ENCODE assay signal across 14 cellular contexts in the genomic region with DNA sequence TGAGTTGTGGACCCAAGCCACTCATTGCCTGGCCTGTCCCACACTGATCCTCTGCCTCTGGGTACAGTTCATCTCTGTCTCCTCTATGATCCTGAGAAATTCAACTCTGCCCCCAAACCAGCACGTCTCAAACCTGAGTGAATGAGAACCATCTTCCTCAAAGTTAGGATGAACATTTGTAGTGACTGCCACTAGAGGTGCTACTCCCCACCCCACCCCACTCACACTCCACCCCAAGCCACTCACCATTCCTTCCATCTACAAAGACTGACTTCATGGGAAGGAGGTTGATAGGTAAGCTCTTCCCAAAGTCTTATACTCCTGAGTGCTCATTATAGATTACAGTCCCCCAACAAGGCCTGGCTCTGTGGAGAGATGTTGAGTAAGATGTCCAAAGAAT. TPM values are rescaled to one million over a fixed set of nuclear protein-coding genes. Genes with fewer than 3 reads are reported as not detected.
A peak's percentile ranks its signal among the peaks of the same experiment; 100 is the strongest.
DNase-seq lines count a peak whose midpoint lies in the region; ATAC-seq, FAIRE-seq and TF ChIP-seq lines count a peak whose summit lies in the region.
"Had no signal": no experiment of that assay in that cellular context is flagged by ENCODE, and none has a peak within 500 bp of the region (broad histone marks: within the 10 kb centered on the region; RNA-seq: fewer than 3 reads in every experiment).

No MANE protein-coding gene starts in this region.

- H3K9ac ChIP-seq in kidney (ENCODE audit: low read length in 2 of 2) = no peak overlapping the region

- no peak overlapping the region for H3K27ac Mint-ChIP-seq in WTC11
- H3K27ac Mint-ChIP-seq: activated CD8-positive, alpha-beta memory T cell treated with anti-CD3 and anti-CD28 coated beads, Interleukin-2, amount 10 ng/mL, durations not matched to agents 7 days and 5 days had no signal

- CTCF ChIA-PET in WTC11 (lab: Charles Lee) = interaction anchor here (1.3 to 1.4 kb wide), 2 partner anchors 33 to 387 kb away, joined by 3 to 4 read pairs; no protein-coding TSS in a partner anchor

- no peaks in the 10 kb centered on the region for H3K27me3 ChIP-seq in prostate gland (replicated peaks; ENCODE audit: insufficient read depth)

- intact Hi-C loops in prostate gland (cut with DNase I) (no loop called here), kidney (cut with DNase I) (no loop called here)

- H3K4me1 ChIP-seq in prostate gland (replicated peaks) (peaks cover 5% of the 10 kb centered on the region), kidney (ENCODE audit: control insufficient read depth in 1 of 2, insufficient read depth in 1 of 2, low read depth in 1 of 2, low read length in 2 of 2) (no peaks in the 10 kb centered on the region)

- no peaks in the 10 kb centered on the region for H3K4me1 Mint-ChIP-seq in WTC11

- H3K4me3 Mint-ChIP-seq in WTC11 = no peak overlapping the region
- H3K4me3 Mint-ChIP-seq: activated CD8-positive, alpha-beta memory T cell treated with anti-CD3 and anti-CD28 coated beads, Interleukin-2, amount 10 ng/mL, durations not matched to agents 7 days and 5 days had no signal

- WGBS in prostate gland = 85% methylated on average over 1 of the region's 1 CpG

- H3K36me3 ChIP-seq in prostate gland (no peaks in the 10 kb centered on the region), kidney (ENCODE audit: control insufficient read depth in 1 of 2, insufficient read depth in 2 of 2, low read length in 2 of 2) (no peaks in the 10 kb centered on the region)

- ATAC-seq in WTC11 (peak; percentile 61), GM21528 (IDR thresholded peaks at IDR 0.05; ENCODE audit: low FRiP score, unreplicated experiment) (no peak)
- ATAC-seq: activated CD8-positive, alpha-beta memory T cell treated with anti-CD3 and anti-CD28 coated beads, Interleukin-2, amount 10 ng/mL, durations not matched to agents 7 days and 5 days; right cardiac atrium had no signal

- H3K9me3 ChIP-seq in prostate gland (no peaks in the 10 kb centered on the region), kidney (ENCODE audit: control insufficient read depth in 1 of 2, low read length in 2 of 2) (no peaks in the 10 kb centered on the region)

- POLR2A ChIA-PET in WTC11 (lab: Charles Lee) = no interaction called here

- peak overlapping the region; percentile 17 to 44 for H3K27ac ChIP-seq in prostate gland
- no peak overlapping the region for H3K27ac ChIP-seq in kidney (ENCODE audit: low read depth in 2 of 2, low read length in 2 of 2)

- no peaks in the 10 kb centered on the region for H3K27me3 Mint-ChIP-seq in WTC11 (ENCODE audit: low read depth)
- H3K27me3 Mint-ChIP-seq: activated CD8-positive, alpha-beta memory T cell treated with anti-CD3 and anti-CD28 coated beads, Interleukin-2, amount 10 ng/mL, durations not matched to agents 7 days and 5 days had no signal

- TF ChIP-seq POLR2A in prostate gland (IDR thresholded peaks at IDR 0.05) = no peak

- FAIRE-seq in kidney (lab: Jason Lieb, UNC) = no peak

- no peak overlapping the region for H3K4me3 ChIP-seq in prostate gland
- H3K4me3 ChIP-seq in kidney (ENCODE audit: low read length in 2 of 2) = no peak overlapping the region

- peaks cover 21% of the 10 kb centered on the region for H3K9me3 Mint-ChIP-seq in WTC11

- DNase-seq in GM03348 (ENCODE audit: low spot score) (peak; percentile 13), HCEC 1CT (peak; percentile 31), WTC11 (ENCODE audit: low spot score) (no peak), prostate gland (ENCODE audit: low spot score) (no peak), kidney (no peak), NCI-H2081 treated with DMSO at 0.1 percent for 48 hours (lab: John Stamatoyannopoulos, UW) (no peak)
- DNase-seq in effector CD8-positive, alpha-beta T cell (lab: John Stamatoyannopoulos, UW) = no peak
- DNase-seq: activated CD8-positive, alpha-beta memory T cell treated with anti-CD3 and anti-CD28 coated beads, Interleukin-2, amount 10 ng/mL, durations not matched to agents 7 days and 5 days; amniotic stem cell; midbrain; NCI-H2029 treated with DMSO at 0.1 percent for 48 hours; right cardiac atrium; T-helper 9 cell had no signal

- TF ChIP-seq CTCF in WTC11 (IDR thresholded peaks at IDR 0.05) = no peak
- no peak for TF ChIP-seq CTCF in prostate gland (IDR thresholded peaks at IDR 0.05)
- TF ChIP-seq CTCF in kidney (IDR thresholded peaks at IDR 0.05; ENCODE audit: borderline replicate concordance, extremely low read depth, insufficient read depth) = no peak

- peaks cover 10% of the 10 kb centered on the region for H3K36me3 Mint-ChIP-seq in WTC11

TF ChIP-seq in WTC11, 78 proteins besides CTCF, POLR2A, EP300 and RAD21 (continues in another document):
- no peak for TF ChIP-seq RELA (CRISPR knock-in tag; IDR thresholded peaks at IDR 0.05; ENCODE audit: borderline replicate concordance)
- TF ChIP-seq, protein P1, sequence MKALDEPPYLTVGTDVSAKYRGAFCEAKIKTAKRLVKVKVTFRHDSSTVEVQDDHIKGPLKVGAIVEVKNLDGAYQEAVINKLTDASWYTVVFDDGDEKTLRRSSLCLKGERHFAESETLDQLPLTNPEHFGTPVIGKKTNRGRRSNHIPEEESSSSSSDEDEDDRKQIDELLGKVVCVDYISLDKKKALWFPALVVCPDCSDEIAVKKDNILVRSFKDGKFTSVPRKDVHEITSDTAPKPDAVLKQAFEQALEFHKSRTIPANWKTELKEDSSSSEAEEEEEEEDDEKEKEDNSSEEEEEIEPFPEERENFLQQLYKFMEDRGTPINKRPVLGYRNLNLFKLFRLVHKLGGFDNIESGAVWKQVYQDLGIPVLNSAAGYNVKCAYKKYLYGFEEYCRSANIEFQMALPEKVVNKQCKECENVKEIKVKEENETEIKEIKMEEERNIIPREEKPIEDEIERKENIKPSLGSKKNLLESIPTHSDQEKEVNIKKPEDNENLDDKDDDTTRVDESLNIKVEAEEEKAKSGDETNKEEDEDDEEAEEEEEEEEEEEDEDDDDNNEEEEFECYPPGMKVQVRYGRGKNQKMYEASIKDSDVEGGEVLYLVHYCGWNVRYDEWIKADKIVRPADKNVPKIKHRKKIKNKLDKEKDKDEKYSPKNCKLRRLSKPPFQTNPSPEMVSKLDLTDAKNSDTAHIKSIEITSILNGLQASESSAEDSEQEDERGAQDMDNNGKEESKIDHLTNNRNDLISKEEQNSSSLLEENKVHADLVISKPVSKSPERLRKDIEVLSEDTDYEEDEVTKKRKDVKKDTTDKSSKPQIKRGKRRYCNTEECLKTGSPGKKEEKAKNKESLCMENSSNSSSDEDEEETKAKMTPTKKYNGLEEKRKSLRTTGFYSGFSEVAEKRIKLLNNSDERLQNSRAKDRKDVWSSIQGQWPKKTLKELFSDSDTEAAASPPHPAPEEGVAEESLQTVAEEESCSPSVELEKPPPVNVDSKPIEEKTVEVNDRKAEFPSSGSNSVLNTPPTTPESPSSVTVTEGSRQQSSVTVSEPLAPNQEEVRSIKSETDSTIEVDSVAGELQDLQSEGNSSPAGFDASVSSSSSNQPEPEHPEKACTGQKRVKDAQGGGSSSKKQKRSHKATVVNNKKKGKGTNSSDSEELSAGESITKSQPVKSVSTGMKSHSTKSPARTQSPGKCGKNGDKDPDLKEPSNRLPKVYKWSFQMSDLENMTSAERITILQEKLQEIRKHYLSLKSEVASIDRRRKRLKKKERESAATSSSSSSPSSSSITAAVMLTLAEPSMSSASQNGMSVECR (CRISPR knock-in tag; IDR thresholded peaks at IDR 0.05; ENCODE audit: borderline replicate concordance) = no peak
- no peak for TF ChIP-seq TCF7 (CRISPR knock-in tag; IDR thresholded peaks at IDR 0.05; ENCODE audit: low read depth)
- no peak for TF ChIP-seq PRRX2 (CRISPR knock-in tag; IDR thresholded peaks at IDR 0.05)
- TF ChIP-seq ETV6 (CRISPR knock-in tag; IDR thresholded peaks at IDR 0.05) = no peak
- TF ChIP-seq, protein P2, sequence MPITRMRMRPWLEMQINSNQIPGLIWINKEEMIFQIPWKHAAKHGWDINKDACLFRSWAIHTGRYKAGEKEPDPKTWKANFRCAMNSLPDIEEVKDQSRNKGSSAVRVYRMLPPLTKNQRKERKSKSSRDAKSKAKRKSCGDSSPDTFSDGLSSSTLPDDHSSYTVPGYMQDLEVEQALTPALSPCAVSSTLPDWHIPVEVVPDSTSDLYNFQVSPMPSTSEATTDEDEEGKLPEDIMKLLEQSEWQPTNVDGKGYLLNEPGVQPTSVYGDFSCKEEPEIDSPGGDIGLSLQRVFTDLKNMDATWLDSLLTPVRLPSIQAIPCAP (CRISPR knock-in tag; IDR thresholded peaks at IDR 0.05) = no peak
- TF ChIP-seq, protein P3, sequence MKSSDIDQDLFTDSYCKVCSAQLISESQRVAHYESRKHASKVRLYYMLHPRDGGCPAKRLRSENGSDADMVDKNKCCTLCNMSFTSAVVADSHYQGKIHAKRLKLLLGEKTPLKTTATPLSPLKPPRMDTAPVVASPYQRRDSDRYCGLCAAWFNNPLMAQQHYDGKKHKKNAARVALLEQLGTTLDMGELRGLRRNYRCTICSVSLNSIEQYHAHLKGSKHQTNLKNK (CRISPR knock-in tag; IDR thresholded peaks at IDR 0.05) = no peak
- no peak for TF ChIP-seq ZNF317 (CRISPR knock-in tag; IDR thresholded peaks at IDR 0.05; ENCODE audit: borderline replicate concordance, low read depth)
- TF ChIP-seq NFYB (CRISPR knock-in tag; conservative IDR thresholded peaks at IDR 0.05; ENCODE audit: low read depth) = no peak
- TF ChIP-seq, protein P4, sequence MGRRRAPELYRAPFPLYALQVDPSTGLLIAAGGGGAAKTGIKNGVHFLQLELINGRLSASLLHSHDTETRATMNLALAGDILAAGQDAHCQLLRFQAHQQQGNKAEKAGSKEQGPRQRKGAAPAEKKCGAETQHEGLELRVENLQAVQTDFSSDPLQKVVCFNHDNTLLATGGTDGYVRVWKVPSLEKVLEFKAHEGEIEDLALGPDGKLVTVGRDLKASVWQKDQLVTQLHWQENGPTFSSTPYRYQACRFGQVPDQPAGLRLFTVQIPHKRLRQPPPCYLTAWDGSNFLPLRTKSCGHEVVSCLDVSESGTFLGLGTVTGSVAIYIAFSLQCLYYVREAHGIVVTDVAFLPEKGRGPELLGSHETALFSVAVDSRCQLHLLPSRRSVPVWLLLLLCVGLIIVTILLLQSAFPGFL (CRISPR knock-in tag; IDR thresholded peaks at IDR 0.05; ENCODE audit: borderline replicate concordance) = no peak

RNA-seq across cellular contexts. Expression of a gene that starts 43.8 kb away (rescaled TPM):
- 0.37 to 1.4 TPM (median 0.73 TPM) in 3 replicates for total RNA-seq in WTC11 (2021)
- total RNA-seq in prostate gland = 1 to 10 TPM; 8.9 to 9.1 TPM
- total RNA-seq in kidney = 4.1 TPM
- polyA plus RNA-seq in kidney (ENCODE audit: insufficient read depth, low read depth, low replicate concordance) = 1.0 TPM

Comparison
In these comparisons a context has a peak if more than half of its experiments do, and no peak if none do; other contexts are left out.
1. DNase-seq: peak in GM03348 (single experiment) and HCEC 1CT (single experiment); none in WTC11 (single experiment), prostate gland (single experiment), kidney (single experiment), NCI-H2081 treated with DMSO at 0.1 percent for 48 hours (single experiment) and effector CD8-positive, alpha-beta T cell (single experiment).
2. H3K27ac ChIP-seq: peak in prostate gland (2 of 2); none in kidney (0 of 2).